ENCODE assay signal across 9 cellular contexts in genomic region chr12:65602579-65603295, GRCh38.
A peak's percentile ranks its signal among the peaks of the same experiment; 100 is the strongest.
DNase-seq lines count a peak whose midpoint lies in the region; ATAC-seq, FAIRE-seq and TF ChIP-seq lines count a peak whose summit lies in the region.
"Had no signal": no experiment of that assay in that cellular context is flagged by ENCODE, and none has a peak within 500 bp of the region (broad histone marks: within the 10 kb centered on the region; RNA-seq: fewer than 3 reads in every experiment).

No MANE protein-coding gene starts in this region.

- peaks cover 25% of the 10 kb centered on the region for H3K79me2 ChIP-seq in PC-3 (ENCODE audit: low read length)

- no peaks in the 10 kb centered on the region for H3K9me2 ChIP-seq in PC-3 (replicated peaks; ENCODE audit: low read length)

- H3K36me3 ChIP-seq in PC-3 (ENCODE audit: low read depth, low read length) (no peaks in the 10 kb centered on the region), iPS-20b (ENCODE audit: insufficient read depth, low read depth, low read length) (no peaks in the 10 kb centered on the region), small intestine (ENCODE audit: control insufficient read depth in 2 of 2, insufficient read depth in 2 of 2, low read length in 2 of 2) (no peaks in the 10 kb centered on the region)

- H3K4me1 ChIP-seq in PC-3 (ENCODE audit: insufficient read depth, low read length) (peaks cover 70% of the 10 kb centered on the region), iPS-20b (ENCODE audit: insufficient read depth, low read length) (peaks cover 17% of the 10 kb centered on the region; the same call in 1 of the 2 replicates), small intestine (ENCODE audit: control insufficient read depth in 2 of 2, insufficient read depth in 1 of 2, low read depth in 1 of 2, low read length in 1 of 2) (peaks cover 3 to 12% of the 10 kb centered on the region in 2 donors)

- no TSS peak for BruUV-seq in PC-3 (replicated peaks; lab: Mats Ljungman, UMichigan)

- intact Hi-C loops in PC-3 (cut with micrococcal nuclease): loop anchor here (1.0 to 5.0 kb wide), 8 partner anchors 28 to 290 kb away; no protein-coding TSS in a partner anchor

- CTCF ChIA-PET in PC-3 (lab: Charles Lee): interaction anchor here (0.6 to 2.4 kb wide), 15 partner anchors 9 to 434 kb away, joined by 3 to 25 read pairs (median 4); no protein-coding TSS in a partner anchor

- H3F3A ChIP-seq in PC-3 (ENCODE audit: low read length, unreplicated experiment): peaks cover 19% of the 10 kb centered on the region

- POLR2A ChIA-PET in PC-3 (lab: Charles Lee; ENCODE audit: unreplicated experiment): interaction anchor here (0.5 to 1.6 kb wide), 7 partner anchors 8 to 181 kb away, joined by 3 to 7 read pairs (median 4); no protein-coding TSS in a partner anchor

- H3K27me3 Mint-ChIP-seq in effector memory CD8-positive, alpha-beta T cell: peaks cover 0 to 11% of the 10 kb centered on the region in 2 donors

- DNase-seq in NCI-H146 (lab: John Stamatoyannopoulos, UW) (peak; percentile 7), NCI-H146 treated with DMSO at 0.1 percent for 48 hours (lab: John Stamatoyannopoulos, UW; ENCODE audit: unreplicated experiment) (no peak), PC-3 (peak; percentile 93), brain pericyte (ENCODE audit: low read depth, low spot score) (peak; percentile 87), small intestine (peak; percentile 77)
- DNase-seq in effector memory CD8-positive, alpha-beta T cell: no peak

- H3K27ac ChIP-seq in PC-3 (ENCODE audit: low read length) (peak overlapping the region; percentile 96), iPS-20b (ENCODE audit: low read length) (no peak overlapping the region), small intestine (ENCODE audit: low read depth in 1 of 2, low read length in 1 of 2) (no peak overlapping the region)

- peak; percentile 93 for TF ChIP-seq CTCF in PC-3 (conservative IDR thresholded peaks at IDR 0.05; ENCODE audit: low read depth, low read length)

- H3K4me2 ChIP-seq in PC-3 (ENCODE audit: low read length): peak overlapping the region; percentile 83

- no peak overlapping the region for H3K4me3 Mint-ChIP-seq in effector memory CD8-positive, alpha-beta T cell
- H3K4me3 Mint-ChIP-seq: CD4-positive, CD25-positive, alpha-beta regulatory T cell had no signal

- 2 to 15% (median 12%) methylated on average over 11 of the region's 11 CpGs for WGBS in small intestine, 3 donors

- H3K4me3 ChIP-seq in PC-3 (ENCODE audit: low read length): peak overlapping the region; percentile 59
- H3K4me3 ChIP-seq in iPS-20b (ENCODE audit: low read length): peak overlapping the region; percentile 15; the same call in 1 of the 2 replicates
- H3K4me3 ChIP-seq in small intestine (ENCODE audit: low read depth in 1 of 2, low read length in 2 of 2): no peak overlapping the region

- H3K4me1 Mint-ChIP-seq in effector memory CD8-positive, alpha-beta T cell (ENCODE audit: low read depth in 2 of 2): no peaks in the 10 kb centered on the region
- H3K4me1 Mint-ChIP-seq: CD4-positive, CD25-positive, alpha-beta regulatory T cell had no signal

- H3K9me3 ChIP-seq in PC-3 (ENCODE audit: low read length) (no peaks in the 10 kb centered on the region), iPS-20b (ENCODE audit: insufficient read depth, low read depth, low read length) (no peaks in the 10 kb centered on the region), small intestine (ENCODE audit: control insufficient read depth, low read depth) (no peaks in the 10 kb centered on the region)

- peak overlapping the region; percentile 39 for H2AFZ ChIP-seq in PC-3 (ENCODE audit: low read length)

- no peaks in the 10 kb centered on the region for H3K27me3 ChIP-seq in PC-3 (ENCODE audit: low read length)
- no peaks in the 10 kb centered on the region for H3K27me3 ChIP-seq in iPS-20b (ENCODE audit: insufficient read depth, low read length)
- peaks cover 0 to 2% of the 10 kb centered on the region in 2 donors for H3K27me3 ChIP-seq in small intestine (ENCODE audit: control insufficient read depth in 2 of 2, insufficient read depth in 2 of 2, low read length in 2 of 2)

- FAIRE-seq in small intestine (lab: Jason Lieb, UNC): no peak

- H4K20me1 ChIP-seq in PC-3 (ENCODE audit: low read length): no peaks in the 10 kb centered on the region

- no peaks in the 10 kb centered on the region for H3K9me3 Mint-ChIP-seq in effector memory CD8-positive, alpha-beta T cell

- ATAC-seq in HG03159 (IDR thresholded peaks at IDR 0.05; ENCODE audit: unreplicated experiment) (peak; percentile 73), PC-3 (peak; percentile 70)
- ATAC-seq in effector memory CD8-positive, alpha-beta T cell (replicated peaks): no peak

- peak overlapping the region; percentile 86 for H3K9ac ChIP-seq in PC-3 (ENCODE audit: low read length)
- H3K9ac ChIP-seq in iPS-20b (ENCODE audit: low read depth, low read length): no peak overlapping the region

- no peak overlapping the region for H3K27ac Mint-ChIP-seq in effector memory CD8-positive, alpha-beta T cell
- H3K27ac Mint-ChIP-seq: CD4-positive, CD25-positive, alpha-beta regulatory T cell had no signal

- no peaks in the 10 kb centered on the region for H3K36me3 Mint-ChIP-seq in effector memory CD8-positive, alpha-beta T cell (ENCODE audit: insufficient read depth)
- H3K36me3 Mint-ChIP-seq: CD4-positive, CD25-positive, alpha-beta regulatory T cell had no signal

Comparison
In these comparisons a context has a peak if more than half of its experiments do, and no peak if none do; other contexts are left out.
1. DNase-seq: peak in NCI-H146 (single experiment), PC-3 (single experiment), brain pericyte (single experiment) and small intestine (single experiment); none in NCI-H146 treated with DMSO at 0.1 percent for 48 hours (single experiment) and effector memory CD8-positive, alpha-beta T cell (0 of 3).
2. H3K4me3 ChIP-seq: peak in PC-3 (single experiment) and iPS-20b (single experiment); none in small intestine (0 of 2).